8 cellular contexts compared by ENCODE assay signal in the genomic region with DNA sequence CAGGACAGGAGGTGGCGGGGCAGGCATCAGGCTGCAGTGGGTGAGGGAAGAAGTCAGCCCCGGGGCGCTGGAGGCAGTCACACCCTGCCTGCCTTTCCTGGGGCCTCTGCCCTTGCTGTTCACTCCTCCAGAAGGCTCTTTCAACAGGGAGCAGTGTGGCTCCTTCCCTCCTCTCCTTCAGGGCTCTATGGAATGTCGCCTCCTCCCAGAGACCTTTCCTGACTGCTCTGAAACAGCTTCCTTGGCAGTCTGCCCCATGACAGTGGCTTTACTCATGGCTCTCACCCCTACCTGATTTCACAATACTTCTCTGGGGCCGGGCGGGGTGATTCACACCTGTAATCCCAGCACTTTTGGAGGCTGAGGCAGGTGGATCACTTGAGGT. TPM values are rescaled to one million over a fixed set of nuclear protein-coding genes. Genes with fewer than 3 reads are reported as not detected.
DNase-seq lines count a peak whose midpoint lies in the region; ATAC-seq, FAIRE-seq and TF ChIP-seq lines count a peak whose summit lies in the region.

No MANE protein-coding gene starts in this region.

- peaks cover 23 to 54% of the 10 kb centered on the region in 2 donors for H3K36me3 Mint-ChIP-seq in CD4-positive, alpha-beta memory T cell

- no peaks in the 10 kb centered on the region for H3K9me3 ChIP-seq in CD4-positive, alpha-beta memory T cell (ENCODE audit: control insufficient read depth in 1 of 2, low read length in 2 of 2)
- H3K9me3 ChIP-seq in OCI-LY3 (ENCODE audit: insufficient read depth, low read length) (no peaks in the 10 kb centered on the region), K562 (replicated peaks; ENCODE audit: control insufficient read depth, insufficient read depth, low read depth, low read length) (no peaks in the 10 kb centered on the region), tibial artery (no peaks in the 10 kb centered on the region)

- no peak overlapping the region for H3K9ac ChIP-seq in OCI-LY3 (ENCODE audit: low read length)
- H3K9ac ChIP-seq in K562 (ENCODE audit: insufficient read depth in 1 of 2, low read depth in 2 of 2, low read length in 2 of 2) = peak overlapping the region in 1 of 2 experiments; percentile 24; a peak in 1 of 4 replicates
- no peak overlapping the region for H3K9ac ChIP-seq in mesendoderm (ENCODE audit: low read length)

- H3K27ac ChIP-seq in CD4-positive, alpha-beta memory T cell (ENCODE audit: low read depth, low read length) = peak overlapping the region; percentile 97
- H3K27ac ChIP-seq in OCI-LY3 (ENCODE audit: low read length) (peak overlapping the region; percentile 98), K562 (ENCODE audit: extremely low read depth, low read depth, low read length) (no peak overlapping the region), mesendoderm (ENCODE audit: low read depth, low read length) (no peak overlapping the region), tibial artery (no peak overlapping the region)

- H3K79me1 ChIP-seq in mesendoderm (ENCODE audit: low read length) = no peaks in the 10 kb centered on the region

- BruUV-seq in K562 (replicated peaks; lab: Mats Ljungman, UMichigan) = no TSS peak

- peaks cover 85% of the 10 kb centered on the region for H3K79me2 ChIP-seq in OCI-LY3 (ENCODE audit: low read length)
- no peaks in the 10 kb centered on the region for H3K79me2 ChIP-seq in K562 (ENCODE audit: control insufficient read depth, insufficient read depth, low read length)
- H3K79me2 ChIP-seq in mesendoderm (ENCODE audit: control insufficient read depth, insufficient read depth, low read length) = no peaks in the 10 kb centered on the region

- no peak overlapping the region for H3K4ac ChIP-seq in mesendoderm (ENCODE audit: low read depth, low read length)

- no peak for TF ChIP-seq POLR2A in K562 (conservative IDR thresholded peaks at IDR 0.05)

- H2AFZ ChIP-seq in OCI-LY3 (ENCODE audit: low read depth, low read length) (no peak overlapping the region), K562 (ENCODE audit: low read depth, low read length) (no peak overlapping the region)

- no peak for TF ChIP-seq RAD21 in K562 (CRISPR knock-in tag; conservative IDR thresholded peaks at IDR 0.05 in 1 of 2, IDR thresholded peaks at IDR 0.05 in 1 of 2)

- CTCF ChIA-PET in CD4-positive, alpha-beta memory T cell (lab: Charles Lee; ENCODE audit: partially characterized antibody) = interaction anchor here (3.7 to 17.7 kb wide), 3 partner anchors 7 to 25 kb away, joined by 20 to 559 read pairs (median 559); a partner anchor contains a TSS
- CTCF ChIA-PET in K562 (lab: Yijun Ruan, JAX; ENCODE audit: low intra/inter-chr PET ratio) = no interaction called here

- no peak overlapping the region for H2BK120ac ChIP-seq in mesendoderm (ENCODE audit: low read depth, low read length)

- no peak overlapping the region for H4K5ac ChIP-seq in mesendoderm (ENCODE audit: low read length)

- intact Hi-C loops in CD4-positive, alpha-beta memory T cell (cut with micrococcal nuclease) = loop anchor here (5.0 kb wide), 1 partner anchor 1494 kb away; a partner anchor contains a TSS
- intact Hi-C loops in K562 (cut with micrococcal nuclease) = no loop called here
- intact Hi-C loops in tibial artery (cut with DNase I; ENCODE audit: low total_unique reads) = no loop called here

- no peak for FAIRE-seq in K562 (lab: Jason Lieb, UNC)

- H3K56ac ChIP-seq in mesendoderm (ENCODE audit: low read length) = no peak overlapping the region

- peak overlapping the region; percentile 98 to 100 (median 99) for H3K27ac Mint-ChIP-seq in CD4-positive, alpha-beta memory T cell

- H3K4me1 ChIP-seq in CD4-positive, alpha-beta memory T cell (ENCODE audit: insufficient read depth, low read length) = peaks cover 94% of the 10 kb centered on the region
- H3K4me1 ChIP-seq in OCI-LY3 (ENCODE audit: low read length) = peaks cover 91% of the 10 kb centered on the region
- peaks cover 12 to 32% of the 10 kb centered on the region in 2 experiments for H3K4me1 ChIP-seq in K562 (replicated peaks in 1 of 2; ENCODE audit: control insufficient read depth in 2 of 2, insufficient read depth in 2 of 2, low read length in 2 of 2)
- H3K4me1 ChIP-seq in mesendoderm (ENCODE audit: control insufficient read depth, low read depth, low read length) = no peaks in the 10 kb centered on the region
- H3K4me1 ChIP-seq in tibial artery = peaks cover 0 to 11% (median 8%) of the 10 kb centered on the region in 4 donors

- peaks cover 62 to 96% (median 80%) of the 10 kb centered on the region in 4 donors for H3K4me1 Mint-ChIP-seq in CD4-positive, alpha-beta memory T cell

- peak overlapping the region in 1 of 2 donors; percentile 49 for H3K4me3 ChIP-seq in CD4-positive, alpha-beta memory T cell (ENCODE audit: low read length in 2 of 2)
- H3K4me3 ChIP-seq in OCI-LY3 (ENCODE audit: low read length) (no peak overlapping the region), K562 (no peak overlapping the region), mesendoderm (ENCODE audit: low read length) (no peak overlapping the region), tibial artery (no peak overlapping the region)

- H4K20me1 ChIP-seq in OCI-LY3 (ENCODE audit: insufficient read depth, low read length) (no peaks in the 10 kb centered on the region), K562 (replicated peaks; ENCODE audit: control insufficient read depth, insufficient read depth, low read length) (peaks cover 17% of the 10 kb centered on the region)

- in situ Hi-C loops in K562 (cut with MboI) = no loop called here

- no peak overlapping the region for H2BK15ac ChIP-seq in mesendoderm (replicated peaks; ENCODE audit: low read depth)

- no peak overlapping the region for H3K23ac ChIP-seq in mesendoderm (ENCODE audit: low read length)

- no peak overlapping the region for H2AK5ac ChIP-seq in mesendoderm (ENCODE audit: low read length)

- no peak for TF ChIP-seq EP300 in K562 (IDR thresholded peaks at IDR 0.05; ENCODE audit: low read length)

- TF ChIP-seq CTCF in OCI-LY3 (IDR thresholded peaks at IDR 0.05; ENCODE audit: low read depth, low read length) = no peak
- TF ChIP-seq CTCF in K562 (IDR thresholded peaks at IDR 0.05 in 2 of 3, conservative IDR thresholded peaks at IDR 0.05 in 1 of 3; ENCODE audit: insufficient read depth in 2 of 3, low read depth in 1 of 3, low read length in 3 of 3) = no peak
- no peak for TF ChIP-seq CTCF in tibial artery (IDR thresholded peaks at IDR 0.05)

- H3K27me3 Mint-ChIP-seq in CD4-positive, alpha-beta memory T cell = no peaks in the 10 kb centered on the region

- peak overlapping the region; percentile 82 to 99 (median 89) for H3K4me3 Mint-ChIP-seq in CD4-positive, alpha-beta memory T cell

- DNase-seq in CD4-positive, alpha-beta memory T cell = peak; percentile 39 to 83 (median 46)
- DNase-seq in K562 (ENCODE audit: extremely low read depth in 1 of 4, low spot score in 3 of 4) (no peak), mesendoderm (peak; percentile 83), tibial artery (no peak)

- no peaks in the 10 kb centered on the region for H3K36me3 ChIP-seq in CD4-positive, alpha-beta memory T cell (ENCODE audit: insufficient read depth, low read length)
- H3K36me3 ChIP-seq in OCI-LY3 (replicated peaks; ENCODE audit: low read depth, low read length) (peaks cover 51% of the 10 kb centered on the region), K562 (ENCODE audit: control insufficient read depth, insufficient read depth, low read length) (no peaks in the 10 kb centered on the region), mesendoderm (ENCODE audit: control insufficient read depth, insufficient read depth, low read length) (no peaks in the 10 kb centered on the region), tibial artery (peaks cover 0 to 5% (median 0%) of the 10 kb centered on the region in 3 donors)

- ATAC-seq in K562 (no peak), HG03280 (IDR thresholded peaks at IDR 0.05; ENCODE audit: unreplicated experiment) (no peak), HG02610 (IDR thresholded peaks at IDR 0.05; ENCODE audit: unreplicated experiment) (no peak), HG02623 (IDR thresholded peaks at IDR 0.05; ENCODE audit: unreplicated experiment) (no peak)

- WGBS in K562 (ENCODE audit: insufficient coverage, low coverage, missing lambda C conversion rate) = 59% methylated on average over 6 of the region's 6 CpGs
- no CpG with 5 or more reads among the region's 6 CpGs for WGBS in mesendoderm (ENCODE audit: extremely low coverage, insufficient coverage, low lambda C conversion rate)

- H3K27me3 ChIP-seq in CD4-positive, alpha-beta memory T cell (ENCODE audit: insufficient read depth, low read length) = no peaks in the 10 kb centered on the region
- H3K27me3 ChIP-seq in OCI-LY3 (ENCODE audit: low read depth, low read length) (no peaks in the 10 kb centered on the region), K562 (ENCODE audit: control insufficient read depth in 2 of 2, insufficient read depth in 2 of 2, low read length in 2 of 2) (no peaks in the 10 kb centered on the region), mesendoderm (ENCODE audit: insufficient read depth, low read length, poor library complexity) (no peaks in the 10 kb centered on the region), tibial artery (no peaks in the 10 kb centered on the region)

- no peak overlapping the region for H3K18ac ChIP-seq in mesendoderm (ENCODE audit: low read length)

- POLR2A ChIA-PET in CD4-positive, alpha-beta memory T cell (lab: Charles Lee; ENCODE audit: partially characterized antibody) = interaction anchor here (0.6 to 44.6 kb wide), 6 partner anchors 4 to 458 kb away, joined by 3 to 2727 read pairs (median 6); a partner anchor contains a TSS
- POLR2A ChIA-PET in K562 (lab: Yijun Ruan, JAX) = interaction anchor here (3.8 kb wide), 1 partner anchor 8 kb away, joined by 16 read pairs; a partner anchor contains a TSS

- peaks cover 2% of the 10 kb centered on the region for H3K9me1 ChIP-seq in K562 (ENCODE audit: control insufficient read depth, insufficient read depth, low read length)

- H3K9me3 Mint-ChIP-seq in CD4-positive, alpha-beta memory T cell = no peaks in the 10 kb centered on the region

- H2BK5ac ChIP-seq in mesendoderm (ENCODE audit: low read length) = no peak overlapping the region

- H3K4me2 ChIP-seq in OCI-LY3 (ENCODE audit: low read length) = no peak overlapping the region
- H3K4me2 ChIP-seq in K562 (ENCODE audit: insufficient read depth, low read length) = no peak overlapping the region
- H3K4me2 ChIP-seq in mesendoderm (ENCODE audit: low read length) = no peak overlapping the region

- H4K8ac ChIP-seq in mesendoderm (ENCODE audit: low read depth, low read length) = no peak overlapping the region

RNA-seq across cellular contexts. Expression of a gene that starts 7.1 kb away (rescaled TPM):
- total RNA-seq in CD4-positive, alpha-beta memory T cell = 100 to 1,000 TPM; 137 to 138 TPM
- polyA plus RNA-seq in CD4-positive, alpha-beta memory T cell = 100 to 1,000 TPM in 1 of 2 donors, 10 to 100 TPM in 1; 72.6 to 106 TPM
- 78.6 and 99.1 TPM in 2 replicates for total RNA-seq in K562 (2011; cell fraction: chromatin; rRNA removed; ENCODE audit: low replicate concordance)
- 34.0 and 38.0 TPM in 2 replicates for total RNA-seq in K562 (2011; cell fraction: nucleolus; rRNA removed)
- total RNA-seq in K562 (2011; cell fraction: nucleoplasm; rRNA removed) = 43.6 and 46.6 TPM in 2 replicates
- total RNA-seq in K562 (2014; rRNA removed) = 3.5 and 3.9 TPM in 2 replicates
- 3.1 and 3.9 TPM in 2 replicates for total RNA-seq in K562 (2014; rRNA removed; fragmentation: Illumina TruSeq; extraction: Trizol)
- 4.3 and 4.8 TPM in 2 replicates for total RNA-seq in K562 (2015; rRNA removed; fragmentation: Illumina TruSeq; extraction: Trizol)
- 10.1 and 10.4 TPM in 2 replicates for total RNA-seq in K562 (2021)
- polyA plus RNA-seq in K562 (2011; rRNA removed) = 4.0 and 6.3 TPM in 2 replicates
- 1.2 and 2.6 TPM in 2 replicates for polyA plus RNA-seq in K562 (2011; cell fraction: cytosol; rRNA removed)
- 21.6 and 23.6 TPM in 2 replicates for polyA plus RNA-seq in K562 (2011; cell fraction: nucleus; rRNA removed)
- polyA plus RNA-seq in K562 (2012) = 3.9 and 4.4 TPM in 2 replicates
- 4.3 and 5.4 TPM in 2 replicates for polyA plus RNA-seq in K562 (2014; fragmentation: Illumina TruSeq; extraction: Trizol)
- polyA plus RNA-seq in K562 (2014; fragmentation: Nextera tagmentation; extraction: Ambion mirVana) = under 1 TPM; 0.13 to 0.45 TPM
- polyA plus RNA-seq in K562 (2014; rRNA removed) = 8.8 and 9.5 TPM in 2 replicates
- 3.8 and 8.5 TPM in 2 replicates for polyA minus RNA-seq in K562 (2011; rRNA and poly(A)+ RNA removed)
- polyA minus RNA-seq in K562 (2011; cell fraction: cytosol; rRNA and poly(A)+ RNA removed) = 2.6 and 4.0 TPM in 2 replicates
- polyA minus RNA-seq in K562 (2011; cell fraction: nucleus; rRNA and poly(A)+ RNA removed) = 19.9 and 31.2 TPM in 2 replicates
- 15.5 TPM for polyA plus RNA-seq in mesendoderm (2013, experiment 1 of 2)
- 15.0 TPM for polyA plus RNA-seq in mesendoderm (2013, experiment 2 of 2)

RNA-seq across cellular contexts. Expression of a gene that starts 17.4 kb away (rescaled TPM):
- 10 to 100 TPM; 67.1 to 69.3 TPM for total RNA-seq in CD4-positive, alpha-beta memory T cell
- 1 to 10 TPM in 1 of 2 donors, under 1 TPM in 1; 0.13 to 3.3 TPM for polyA plus RNA-seq in CD4-positive, alpha-beta memory T cell
- 15.2 and 26.5 TPM in 2 replicates for total RNA-seq in K562 (2011; cell fraction: chromatin; rRNA removed; ENCODE audit: low replicate concordance)
- 12.8 and 13.4 TPM in 2 replicates for total RNA-seq in K562 (2011; cell fraction: nucleolus; rRNA removed)
- total RNA-seq in K562 (2011; cell fraction: nucleoplasm; rRNA removed) = 10.8 and 11.7 TPM in 2 replicates
- total RNA-seq in K562 (2014; rRNA removed) (2.9 and 4.7 TPM in 2 replicates), K562 (2014; rRNA removed; fragmentation: Illumina TruSeq; extraction: Trizol) (0.99 and 1.4 TPM in 2 replicates), K562 (2015; rRNA removed; fragmentation: Illumina TruSeq; extraction: Trizol) (2.1 and 3.1 TPM in 2 replicates), K562 (2021) (23.6 and 26.6 TPM in 2 replicates)
- polyA plus RNA-seq in K562 (2011; rRNA removed) (0.77 and 1.1 TPM in 2 replicates), K562 (2014; fragmentation: Illumina TruSeq; extraction: Trizol) (6.1 and 10.6 TPM in 2 replicates), K562 (2014; fragmentation: Nextera tagmentation; extraction: Ambion mirVana) (1 to 10 TPM in 1 of 2 experiments, under 1 TPM in 1; 0.48 to 2.3 TPM), K562 (2014; rRNA removed) (6.9 and 7.1 TPM in 2 replicates)
- 0.75 and 1.0 TPM in 2 replicates for polyA plus RNA-seq in K562 (2011; cell fraction: cytosol; rRNA removed)
- 4.0 and 7.0 TPM in 2 replicates for polyA plus RNA-seq in K562 (2011; cell fraction: nucleus; rRNA removed)
- polyA plus RNA-seq in K562 (2012) = 8.4 and 8.6 TPM in 2 replicates
- polyA minus RNA-seq in K562 (2011; rRNA and poly(A)+ RNA removed) = 1.2 and 1.3 TPM in 2 replicates
- 5.6 and 7.3 TPM in 2 replicates for polyA minus RNA-seq in K562 (2011; cell fraction: cytosol; rRNA and poly(A)+ RNA removed)
- polyA minus RNA-seq in K562 (2011; cell fraction: nucleus; rRNA and poly(A)+ RNA removed) = 2.8 and 3.1 TPM in 2 replicates
- polyA plus RNA-seq in mesendoderm (2013, experiment 1 of 2) = 11.4 TPM
- 11.6 TPM for polyA plus RNA-seq in mesendoderm (2013, experiment 2 of 2)

Comparison
In these comparisons a context has a peak if more than half of its experiments do, and no peak if none do; other contexts are left out.
1. DNase-seq: peak in CD4-positive, alpha-beta memory T cell (5 of 5) and mesendoderm (single experiment); none in K562 (0 of 4) and tibial artery (0 of 2).
2. H3K27ac ChIP-seq: peak in CD4-positive, alpha-beta memory T cell (single experiment) and OCI-LY3 (single experiment); none in K562 (single experiment), mesendoderm (single experiment) and tibial artery (0 of 2).